1 cellular context compared by ENCODE assay signal in genomic region chr1:77759090-77760028, GRCh38.
A peak's percentile ranks its signal among the peaks of the same experiment; 100 is the strongest.
TF ChIP-seq lines count a peak whose summit lies in the region.

USP33 (minus strand) TSS chr1:77759852; CDS start chr1:77741697, 18,155 bp downstream.

TF ChIP-seq in K562, 482 proteins besides CTCF, POLR2A, EP300 and RAD21 (continued from another document and continues in another):
- 0 out of 2 replicates have a peak, but pooled peaks have one; percentile 46 for TF ChIP-seq RNF2 (IDR thresholded peaks at IDR 0.05)
- TF ChIP-seq TCF7L2 (IDR thresholded peaks at IDR 0.05; ENCODE audit: low read depth, low read length): no peak
- no peak for TF ChIP-seq NBN (IDR thresholded peaks at IDR 0.05; ENCODE audit: low read depth)
- TF ChIP-seq HDAC3 (IDR thresholded peaks at IDR 0.05; ENCODE audit: borderline replicate concordance, partially characterized antibody): no peak
- TF ChIP-seq ZNF277 (CRISPR knock-in tag; IDR thresholded peaks at IDR 0.05; ENCODE audit: borderline replicate concordance): no peak
- TF ChIP-seq LCOR (CRISPR knock-in tag; IDR thresholded peaks at IDR 0.05): no peak
- TF ChIP-seq PHB (CRISPR knock-in tag; IDR thresholded peaks at IDR 0.05): 0 out of 2 replicates have a peak, but pooled peaks have one; percentile 23
- TF ChIP-seq, protein P1, sequence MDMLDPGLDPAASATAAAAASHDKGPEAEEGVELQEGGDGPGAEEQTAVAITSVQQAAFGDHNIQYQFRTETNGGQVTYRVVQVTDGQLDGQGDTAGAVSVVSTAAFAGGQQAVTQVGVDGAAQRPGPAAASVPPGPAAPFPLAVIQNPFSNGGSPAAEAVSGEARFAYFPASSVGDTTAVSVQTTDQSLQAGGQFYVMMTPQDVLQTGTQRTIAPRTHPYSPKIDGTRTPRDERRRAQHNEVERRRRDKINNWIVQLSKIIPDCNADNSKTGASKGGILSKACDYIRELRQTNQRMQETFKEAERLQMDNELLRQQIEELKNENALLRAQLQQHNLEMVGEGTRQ (CRISPR knock-in tag; IDR thresholded peaks at IDR 0.05): no peak
- TF ChIP-seq ZNF512 (tag; IDR thresholded peaks at IDR 0.05): no peak
- 0 out of 2 replicates have a peak, but pooled peaks have one; percentile 1 for TF ChIP-seq CBFA2T2 (conservative IDR thresholded peaks at IDR 0.05)
- TF ChIP-seq RCOR1 (IDR thresholded peaks at IDR 0.05; ENCODE audit: borderline replicate concordance in 1 of 2, low read depth in 2 of 2, low read length in 2 of 2): no peak
- no peak for TF ChIP-seq PPARD (CRISPR knock-in tag; IDR thresholded peaks at IDR 0.05)
- no peak for TF ChIP-seq ZBTB34 (CRISPR knock-in tag; IDR thresholded peaks at IDR 0.05)
- no peak for TF ChIP-seq NELFE (IDR thresholded peaks at IDR 0.05; ENCODE audit: insufficient read depth, insufficient read length)
- no peak for TF ChIP-seq CBFB (CRISPR knock-in tag; IDR thresholded peaks at IDR 0.05)
- TF ChIP-seq MBD2 (IDR thresholded peaks at IDR 0.05; ENCODE audit: borderline replicate concordance, low read depth): peak; percentile 57; the same call in 1 of the 2 replicates
- no peak for TF ChIP-seq TAL1 (IDR thresholded peaks at IDR 0.05)
- TF ChIP-seq ZNF77 (CRISPR knock-in tag; IDR thresholded peaks at IDR 0.05): no peak
- TF ChIP-seq ZNF133 (CRISPR knock-in tag; IDR thresholded peaks at IDR 0.05): no peak
- TF ChIP-seq HNRNPH1 (optimal IDR thresholded peaks at IDR 0.05; ENCODE audit: low read depth, low read length): no peak
- TF ChIP-seq U2AF2 (optimal IDR thresholded peaks at IDR 0.05; ENCODE audit: low read depth, low read length): no peak
- no peak for TF ChIP-seq HNRNPUL1 (IDR thresholded peaks at IDR 0.05; ENCODE audit: low read length)
- no peak for TF ChIP-seq HLTF (IDR thresholded peaks at IDR 0.05)
- no peak for TF ChIP-seq ILK (tag; IDR thresholded peaks at IDR 0.05; ENCODE audit: borderline replicate concordance, low read depth)
- no peak for TF ChIP-seq SNRNP70 (optimal IDR thresholded peaks at IDR 0.05; ENCODE audit: low read depth, low read length)
- 0 out of 2 replicates have a peak, but pooled peaks have one; percentile 22 for TF ChIP-seq ZNF282 (CRISPR knock-in tag; IDR thresholded peaks at IDR 0.05)
- peak; percentile 39; the same call in 1 of the 2 replicates for TF ChIP-seq SAFB (IDR thresholded peaks at IDR 0.05; ENCODE audit: borderline replicate concordance, low read depth, low read length)
- peak; percentile 61 for TF ChIP-seq TEAD4 (IDR thresholded peaks at IDR 0.05; ENCODE audit: low read length)
- TF ChIP-seq TEAD4 (CRISPR knock-in tag; IDR thresholded peaks at IDR 0.05; ENCODE audit: borderline replicate concordance): no peak
- no peak for TF ChIP-seq L3MBTL2 (IDR thresholded peaks at IDR 0.05)
- TF ChIP-seq, protein P2, sequence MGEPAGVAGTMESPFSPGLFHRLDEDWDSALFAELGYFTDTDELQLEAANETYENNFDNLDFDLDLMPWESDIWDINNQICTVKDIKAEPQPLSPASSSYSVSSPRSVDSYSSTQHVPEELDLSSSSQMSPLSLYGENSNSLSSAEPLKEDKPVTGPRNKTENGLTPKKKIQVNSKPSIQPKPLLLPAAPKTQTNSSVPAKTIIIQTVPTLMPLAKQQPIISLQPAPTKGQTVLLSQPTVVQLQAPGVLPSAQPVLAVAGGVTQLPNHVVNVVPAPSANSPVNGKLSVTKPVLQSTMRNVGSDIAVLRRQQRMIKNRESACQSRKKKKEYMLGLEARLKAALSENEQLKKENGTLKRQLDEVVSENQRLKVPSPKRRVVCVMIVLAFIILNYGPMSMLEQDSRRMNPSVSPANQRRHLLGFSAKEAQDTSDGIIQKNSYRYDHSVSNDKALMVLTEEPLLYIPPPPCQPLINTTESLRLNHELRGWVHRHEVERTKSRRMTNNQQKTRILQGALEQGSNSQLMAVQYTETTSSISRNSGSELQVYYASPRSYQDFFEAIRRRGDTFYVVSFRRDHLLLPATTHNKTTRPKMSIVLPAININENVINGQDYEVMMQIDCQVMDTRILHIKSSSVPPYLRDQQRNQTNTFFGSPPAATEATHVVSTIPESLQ (CRISPR knock-in tag; IDR thresholded peaks at IDR 0.05): no peak
- TF ChIP-seq ZSCAN32 (CRISPR knock-in tag; IDR thresholded peaks at IDR 0.05): no peak
- TF ChIP-seq ZNF717 (CRISPR knock-in tag; IDR thresholded peaks at IDR 0.05): 0 out of 2 replicates have a peak, but pooled peaks have one; percentile 33
- TF ChIP-seq ZNF75A (CRISPR knock-in tag; IDR thresholded peaks at IDR 0.05): no peak
- no peak for TF ChIP-seq ZNF408 (CRISPR knock-in tag; IDR thresholded peaks at IDR 0.05; ENCODE audit: low read depth)
- no peak for TF ChIP-seq MCM7 (IDR thresholded peaks at IDR 0.05)
- TF ChIP-seq MAFK (IDR thresholded peaks at IDR 0.05; ENCODE audit: low read length): no peak
- TF ChIP-seq IFI16 (CRISPR knock-in tag; IDR thresholded peaks at IDR 0.05): no peak
- peak; percentile 25; the same call in 1 of the 2 replicates for TF ChIP-seq ZNF12 (CRISPR knock-in tag; IDR thresholded peaks at IDR 0.05)
- no peak for TF ChIP-seq RAD51 (IDR thresholded peaks at IDR 0.05; ENCODE audit: borderline replicate concordance, low read depth)
- no peak for TF ChIP-seq ZNF253 (CRISPR knock-in tag; conservative IDR thresholded peaks at IDR 0.05)
- no peak for TF ChIP-seq BRD4 (IDR thresholded peaks at IDR 0.05)
- TF ChIP-seq, protein P3, sequence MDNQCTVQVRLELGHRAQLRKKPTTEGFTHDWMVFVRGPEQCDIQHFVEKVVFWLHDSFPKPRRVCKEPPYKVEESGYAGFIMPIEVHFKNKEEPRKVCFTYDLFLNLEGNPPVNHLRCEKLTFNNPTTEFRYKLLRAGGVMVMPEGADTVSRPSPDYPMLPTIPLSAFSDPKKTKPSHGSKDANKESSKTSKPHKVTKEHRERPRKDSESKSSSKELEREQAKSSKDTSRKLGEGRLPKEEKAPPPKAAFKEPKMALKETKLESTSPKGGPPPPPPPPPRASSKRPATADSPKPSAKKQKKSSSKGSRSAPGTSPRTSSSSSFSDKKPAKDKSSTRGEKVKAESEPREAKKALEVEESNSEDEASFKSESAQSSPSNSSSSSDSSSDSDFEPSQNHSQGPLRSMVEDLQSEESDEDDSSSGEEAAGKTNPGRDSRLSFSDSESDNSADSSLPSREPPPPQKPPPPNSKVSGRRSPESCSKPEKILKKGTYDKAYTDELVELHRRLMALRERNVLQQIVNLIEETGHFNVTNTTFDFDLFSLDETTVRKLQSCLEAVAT (IDR thresholded peaks at IDR 0.05): no peak
- TF ChIP-seq PHF20 (IDR thresholded peaks at IDR 0.05; ENCODE audit: partially characterized antibody): peak; percentile 47
- no peak for TF ChIP-seq ZEB2 (IDR thresholded peaks at IDR 0.05)
- TF ChIP-seq SMARCA4 (IDR thresholded peaks at IDR 0.05): 0 out of 2 replicates have a peak, but pooled peaks have one; percentile 34
- no peak for TF ChIP-seq SAFB2 (IDR thresholded peaks at IDR 0.05; ENCODE audit: borderline replicate concordance, low read depth, low read length, severe bottlenecking)
- no peak for TF ChIP-seq ZNF740 (CRISPR knock-in tag; IDR thresholded peaks at IDR 0.05)
- TF ChIP-seq ZNF740 (tag; IDR thresholded peaks at IDR 0.05): no peak
- TF ChIP-seq, protein P4, sequence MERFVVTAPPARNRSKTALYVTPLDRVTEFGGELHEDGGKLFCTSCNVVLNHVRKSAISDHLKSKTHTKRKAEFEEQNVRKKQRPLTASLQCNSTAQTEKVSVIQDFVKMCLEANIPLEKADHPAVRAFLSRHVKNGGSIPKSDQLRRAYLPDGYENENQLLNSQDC (CRISPR knock-in tag; IDR thresholded peaks at IDR 0.05): no peak
- no peak for TF ChIP-seq ZNF174 (CRISPR knock-in tag; IDR thresholded peaks at IDR 0.05)
- TF ChIP-seq NCOA1 (IDR thresholded peaks at IDR 0.05; ENCODE audit: low read depth): no peak; the same call in 1 of the 2 replicates
- no peak for TF ChIP-seq BCL6 (CRISPR knock-in tag; IDR thresholded peaks at IDR 0.05)
- no peak for TF ChIP-seq ZNF395 (CRISPR knock-in tag; IDR thresholded peaks at IDR 0.05)
- TF ChIP-seq, protein P5, sequence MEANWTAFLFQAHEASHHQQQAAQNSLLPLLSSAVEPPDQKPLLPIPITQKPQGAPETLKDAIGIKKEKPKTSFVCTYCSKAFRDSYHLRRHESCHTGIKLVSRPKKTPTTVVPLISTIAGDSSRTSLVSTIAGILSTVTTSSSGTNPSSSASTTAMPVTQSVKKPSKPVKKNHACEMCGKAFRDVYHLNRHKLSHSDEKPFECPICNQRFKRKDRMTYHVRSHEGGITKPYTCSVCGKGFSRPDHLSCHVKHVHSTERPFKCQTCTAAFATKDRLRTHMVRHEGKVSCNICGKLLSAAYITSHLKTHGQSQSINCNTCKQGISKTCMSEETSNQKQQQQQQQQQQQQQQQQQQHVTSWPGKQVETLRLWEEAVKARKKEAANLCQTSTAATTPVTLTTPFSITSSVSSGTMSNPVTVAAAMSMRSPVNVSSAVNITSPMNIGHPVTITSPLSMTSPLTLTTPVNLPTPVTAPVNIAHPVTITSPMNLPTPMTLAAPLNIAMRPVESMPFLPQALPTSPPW (CRISPR knock-in tag; IDR thresholded peaks at IDR 0.05): peak; percentile 71
- no peak for TF ChIP-seq SMARCC2 (IDR thresholded peaks at IDR 0.05; ENCODE audit: low read depth)
- peak; percentile 64; the same call in 1 of the 2 replicates for TF ChIP-seq E2F4 (CRISPR knock-in tag; IDR thresholded peaks at IDR 0.05; ENCODE audit: low read depth)
- TF ChIP-seq ZFP30 (CRISPR knock-in tag; IDR thresholded peaks at IDR 0.05; ENCODE audit: borderline replicate concordance): no peak
- peak; percentile 62; the same call in 1 of the 2 replicates for TF ChIP-seq ZNF644 (tag; IDR thresholded peaks at IDR 0.05; ENCODE audit: low read depth)
- 0 out of 2 replicates have a peak, but pooled peaks have one; percentile 6 for TF ChIP-seq SOX6 (IDR thresholded peaks at IDR 0.05)
- peak; percentile 95 for TF ChIP-seq POLR2G (IDR thresholded peaks at IDR 0.05; ENCODE audit: low read depth, low read length)
- no peak for TF ChIP-seq SREBF1 (IDR thresholded peaks at IDR 0.05; ENCODE audit: borderline replicate concordance, low read depth, low read length)
- TF ChIP-seq ZNF764 (CRISPR knock-in tag; IDR thresholded peaks at IDR 0.05; ENCODE audit: low read depth): no peak
